ENCODE assay signal across 8 cellular contexts in genomic region chr6:26473758-26474438, GRCh38. TPM values are rescaled to one million over a fixed set of nuclear protein-coding genes. Genes with fewer than 3 reads are reported as not detected.
DNase-seq lines count a peak whose midpoint lies in the region; ATAC-seq, FAIRE-seq and TF ChIP-seq lines count a peak whose summit lies in the region.

No MANE protein-coding gene starts in this region.

- peaks cover 8 to 13% of the 10 kb centered on the region in 2 donors for H3K9me3 Mint-ChIP-seq in activated naive CD4-positive, alpha-beta T cell treated with anti-CD3 and anti-CD28 coated beads, Interleukin-2, amount 50 U/mL, for 72 hours

- DNase-seq in ELF-1 (ENCODE audit: low read depth, low spot score), result peak; percentile 14
- DNase-seq in H54 (ENCODE audit: insufficient read length, low spot score), result peak; percentile 54
- peak; percentile 99 for DNase-seq in M059J (ENCODE audit: low read depth)
- DNase-seq in SK-N-SH, result peak; percentile 75
- DNase-seq in activated naive CD4-positive, alpha-beta T cell treated with anti-CD3 and anti-CD28 coated beads, Interleukin-2, amount 50 U/mL, for 72 hours (ENCODE audit: low spot score in 2 of 2), result peak; percentile 72 to 74
- peak; percentile 47 to 90 (median 71) for DNase-seq in head of caudate nucleus
- peak; percentile 67 to 96 for DNase-seq in tibial nerve (ENCODE audit: low spot score in 2 of 2)

- TF ChIP-seq EP300 in SK-N-SH (IDR thresholded peaks at IDR 0.05; ENCODE audit: borderline replicate concordance in 1 of 2, low read depth in 1 of 2, low read length in 1 of 2) (no peak; a peak in 1 of 4 replicates), tibial nerve (IDR thresholded peaks at IDR 0.05) (peak in 1 of 2 donors; percentile 83)

- CTCF ChIA-PET in SK-N-SH (lab: Yijun Ruan, JAX), result interaction anchor here (1.4 to 2.1 kb wide), 2 partner anchors 46 to 132 kb away, joined by 4 to 7 read pairs; no protein-coding TSS in a partner anchor

- H3K27me3 ChIP-seq in SK-N-SH (ENCODE audit: insufficient read depth) (no peaks in the 10 kb centered on the region), parathyroid adenoma (ENCODE audit: control insufficient read depth, insufficient read depth, low read length) (no peaks in the 10 kb centered on the region), tibial nerve (no peaks in the 10 kb centered on the region)

- TF ChIP-seq CTCF in SK-N-SH (IDR thresholded peaks at IDR 0.05), result no peak
- TF ChIP-seq CTCF in parathyroid adenoma (IDR thresholded peaks at IDR 0.05), result no peak
- no peak for TF ChIP-seq CTCF in tibial nerve (IDR thresholded peaks at IDR 0.05)

- peaks cover 15 to 20% of the 10 kb centered on the region in 2 experiments for H3K4me1 ChIP-seq in SK-N-SH (ENCODE audit: control insufficient read depth in 1 of 2, insufficient read depth in 2 of 2, low read depth in 1 of 2, low read length in 1 of 2)
- H3K4me1 ChIP-seq in parathyroid adenoma, result peaks cover 4% of the 10 kb centered on the region
- peaks cover 0 to 39% (median 16%) of the 10 kb centered on the region in 4 donors for H3K4me1 ChIP-seq in tibial nerve

- H2AFZ ChIP-seq in SK-N-SH (ENCODE audit: low read depth), result peak overlapping the region; percentile 87
- H2AFZ ChIP-seq in parathyroid adenoma, result peak overlapping the region; percentile 90

- POLR2A ChIA-PET in SK-N-SH (lab: Yijun Ruan, JAX), result interaction anchor here (1.1 kb wide), 1 partner anchor 12 kb away, joined by 3 read pairs; no protein-coding TSS in a partner anchor

- H3K9me3 ChIP-seq in SK-N-SH, result no peaks in the 10 kb centered on the region
- H3K9me3 ChIP-seq in parathyroid adenoma (ENCODE audit: control insufficient read depth, low read length), result no peaks in the 10 kb centered on the region
- H3K9me3 ChIP-seq in tibial nerve, result peaks cover 0 to 8% (median 0%) of the 10 kb centered on the region in 4 donors

- H3K4me2 ChIP-seq in SK-N-SH (peak overlapping the region; percentile 54), parathyroid adenoma (ENCODE audit: low read length) (peak overlapping the region; percentile 46)

- H3K36me3 ChIP-seq in SK-N-SH (replicated peaks in 1 of 2; ENCODE audit: control insufficient read depth in 1 of 2, insufficient read depth in 2 of 2, low read length in 1 of 2), result peaks cover 3 to 4% of the 10 kb centered on the region in 2 experiments
- H3K36me3 ChIP-seq in parathyroid adenoma (ENCODE audit: control insufficient read depth, insufficient read depth, low read length), result no peaks in the 10 kb centered on the region
- peaks cover 0 to 12% (median 0%) of the 10 kb centered on the region in 3 donors for H3K36me3 ChIP-seq in tibial nerve

- intact Hi-C loops in head of caudate nucleus (cut with DNase I), result no loop called here

- FAIRE-seq in H54 (lab: Jason Lieb, UNC), result peak; percentile 98

- TF ChIP-seq POLR2A in H54 (IDR thresholded peaks at IDR 0.05; ENCODE audit: low read depth, low read length) (peak; percentile 52; the same call in 1 of the 2 replicates), tibial nerve (IDR thresholded peaks at IDR 0.05) (peak; percentile 23 to 57)

- peaks cover 33 to 52% of the 10 kb centered on the region in 2 donors for H3K36me3 Mint-ChIP-seq in activated naive CD4-positive, alpha-beta T cell treated with anti-CD3 and anti-CD28 coated beads, Interleukin-2, amount 50 U/mL, for 72 hours

- H3K27ac Mint-ChIP-seq in activated naive CD4-positive, alpha-beta T cell treated with anti-CD3 and anti-CD28 coated beads, Interleukin-2, amount 50 U/mL, for 72 hours, result peak overlapping the region; percentile 99 to 100

- no peaks in the 10 kb centered on the region for H3K9me2 ChIP-seq in SK-N-SH

- peaks cover 6% of the 10 kb centered on the region for H3F3A ChIP-seq in SK-N-SH (replicated peaks; ENCODE audit: insufficient read depth)

- no peaks in the 10 kb centered on the region for H3K79me2 ChIP-seq in SK-N-SH (ENCODE audit: insufficient read depth)
- H3K79me2 ChIP-seq in parathyroid adenoma, result no peaks in the 10 kb centered on the region

- no peaks in the 10 kb centered on the region for H4K20me1 ChIP-seq in SK-N-SH (ENCODE audit: insufficient read depth)

- peak overlapping the region; percentile 67 for H3K9ac ChIP-seq in SK-N-SH
- no peak overlapping the region for H3K9ac ChIP-seq in parathyroid adenoma

- 3% methylated on average over 12 of the region's 12 CpGs for WGBS in SK-N-SH (ENCODE audit: low lambda C conversion rate)
- 0 to 2% methylated on average over 12 of the region's 12 CpGs for WGBS in tibial nerve, 2 donors

- ATAC-seq in activated naive CD4-positive, alpha-beta T cell treated with anti-CD3 and anti-CD28 coated beads, Interleukin-2, amount 50 U/mL, for 72 hours, result peak; percentile 92 to 98

- H3K4me3 ChIP-seq in SK-N-SH (ENCODE audit: low read depth in 2 of 2, low read length in 1 of 2) (peak overlapping the region; percentile 49 to 57), parathyroid adenoma (ENCODE audit: low read depth, low read length) (peak overlapping the region; percentile 71), tibial nerve (peak overlapping the region; percentile 30 to 60 (median 45))

- TF ChIP-seq RAD21 in SK-N-SH (IDR thresholded peaks at IDR 0.05; ENCODE audit: low read length), result no peak

- H3K27ac ChIP-seq in SK-N-SH (ENCODE audit: low read depth in 2 of 2, low read length in 1 of 2) (peak overlapping the region; percentile 81 to 94), parathyroid adenoma (peak overlapping the region; percentile 84), tibial nerve (peak overlapping the region; percentile 47 to 93 (median 88))

TF ChIP-seq in SK-N-SH, 30 proteins besides CTCF, POLR2A, EP300 and RAD21 (continues in another document):
- TF ChIP-seq IRF3 (IDR thresholded peaks at IDR 0.05; ENCODE audit: low read depth, low read length) (no peak; the same call in 1 of the 2 replicates), NRF1 (IDR thresholded peaks at IDR 0.05; ENCODE audit: low read depth, low read length) (no peak), NFIC (IDR thresholded peaks at IDR 0.05; ENCODE audit: borderline replicate concordance) (no peak), FOXJ3 (CRISPR knock-in tag; IDR thresholded peaks at IDR 0.05) (no peak), ELF1 (IDR thresholded peaks at IDR 0.05) (no peak), MAX (IDR thresholded peaks at IDR 0.05; ENCODE audit: low read depth) (no peak), GATA2 (CRISPR knock-in tag; IDR thresholded peaks at IDR 0.05) (no peak), EZH2phosphoT487 (IDR thresholded peaks at IDR 0.05; ENCODE audit: borderline replicate concordance, low read depth) (no peak), POLR2AphosphoS5 (IDR thresholded peaks at IDR 0.05; ENCODE audit: low read depth, low read length) (peak; percentile 76), GABPA (IDR thresholded peaks at IDR 0.05; ENCODE audit: low read depth) (no peak), FOSL2 (IDR thresholded peaks at IDR 0.05; ENCODE audit: borderline replicate concordance, low read depth) (no peak), SIN3A (IDR thresholded peaks at IDR 0.05; ENCODE audit: borderline replicate concordance, low read depth, low read length) (peak; percentile 56; the same call in 1 of the 2 replicates), USF1 (IDR thresholded peaks at IDR 0.05; ENCODE audit: borderline replicate concordance, low read depth) (no peak), RXRA (IDR thresholded peaks at IDR 0.05; ENCODE audit: borderline replicate concordance, low read depth) (no peak)

RNA-seq across cellular contexts. Expression of gene BTN2A1, which starts 16.1 kb away (rescaled TPM):
- 23.2 and 35.0 TPM in 2 replicates for total RNA-seq in M059J (2014; rRNA removed; shearing (Covaris generic))
- polyA plus RNA-seq in SK-N-SH (2012; rRNA removed), result 21.2 and 28.6 TPM in 2 replicates
- polyA plus RNA-seq in SK-N-SH (2012; cell fraction: cytosol; rRNA removed), result 18.7 and 19.5 TPM in 2 replicates
- 46.6 and 50.0 TPM in 2 replicates for polyA plus RNA-seq in SK-N-SH (2012; cell fraction: nucleus; rRNA removed)
- 10 to 100 TPM; 21.8 to 37.0 TPM for total RNA-seq in activated naive CD4-positive, alpha-beta T cell treated with anti-CD3 and anti-CD28 coated beads, Interleukin-2, amount 50 U/mL, for 72 hours
- total RNA-seq in tibial nerve, result 10 to 100 TPM; 15.7 to 29.0 (median 17.1) TPM

RNA-seq across cellular contexts. Expression of gene BTN1A1, which starts 26.2 kb away (rescaled TPM):
- 0.10 TPM in 1 of 2 replicates, not detected in the other for total RNA-seq in M059J (2014; rRNA removed; shearing (Covaris generic))
- polyA plus RNA-seq in SK-N-SH (2012; rRNA removed), result not detected in 2 replicates
- 0.01 TPM in 1 of 2 replicates, not detected in the other for polyA plus RNA-seq in SK-N-SH (2012; cell fraction: cytosol; rRNA removed)
- not detected in 2 replicates for polyA plus RNA-seq in SK-N-SH (2012; cell fraction: nucleus; rRNA removed)
- total RNA-seq in activated naive CD4-positive, alpha-beta T cell treated with anti-CD3 and anti-CD28 coated beads, Interleukin-2, amount 50 U/mL, for 72 hours, result under 1 TPM in 1 of 2 donors, not detected in 1; 0.16 TPM
- total RNA-seq in tibial nerve, result not detected

RNA-seq across cellular contexts. Expression of gene BTN3A3, which starts 33.6 kb away (rescaled TPM):
- total RNA-seq in M059J (2014; rRNA removed; shearing (Covaris generic)), result 29.8 and 33.2 TPM in 2 replicates
- 6.9 and 8.8 TPM in 2 replicates for polyA plus RNA-seq in SK-N-SH (2012; rRNA removed)
- 6.3 and 7.3 TPM in 2 replicates for polyA plus RNA-seq in SK-N-SH (2012; cell fraction: cytosol; rRNA removed)
- polyA plus RNA-seq in SK-N-SH (2012; cell fraction: nucleus; rRNA removed), result 21.5 and 23.0 TPM in 2 replicates
- total RNA-seq in activated naive CD4-positive, alpha-beta T cell treated with anti-CD3 and anti-CD28 coated beads, Interleukin-2, amount 50 U/mL, for 72 hours, result 10 to 100 TPM; 49.7 to 63.8 TPM
- 10 to 100 TPM in 3 of 4 donors, 1 to 10 TPM in 1; 9.4 to 27.8 (median 14.0) TPM for total RNA-seq in tibial nerve

Comparison
In these comparisons a context has a peak if more than half of its experiments do, and no peak if none do; other contexts are left out.
1. Peak in every context shown above with its lines: DNase-seq, ATAC-seq, H3K4me3 ChIP-seq and H3K27ac ChIP-seq.
2. DNase-seq: peak in every context shown above with its lines; median percentile 99 in M059J; 82 in tibial nerve; 75 in SK-N-SH; 73 in activated naive CD4-positive, alpha-beta T cell treated with anti-CD3 and anti-CD28 coated beads, Interleukin-2, amount 50 U/mL, for 72 hours; 71 in head of caudate nucleus; 54 in H54; 14 in ELF-1.